Comparison of ENCODE assay signal across 1 cellular context in the genomic region with DNA sequence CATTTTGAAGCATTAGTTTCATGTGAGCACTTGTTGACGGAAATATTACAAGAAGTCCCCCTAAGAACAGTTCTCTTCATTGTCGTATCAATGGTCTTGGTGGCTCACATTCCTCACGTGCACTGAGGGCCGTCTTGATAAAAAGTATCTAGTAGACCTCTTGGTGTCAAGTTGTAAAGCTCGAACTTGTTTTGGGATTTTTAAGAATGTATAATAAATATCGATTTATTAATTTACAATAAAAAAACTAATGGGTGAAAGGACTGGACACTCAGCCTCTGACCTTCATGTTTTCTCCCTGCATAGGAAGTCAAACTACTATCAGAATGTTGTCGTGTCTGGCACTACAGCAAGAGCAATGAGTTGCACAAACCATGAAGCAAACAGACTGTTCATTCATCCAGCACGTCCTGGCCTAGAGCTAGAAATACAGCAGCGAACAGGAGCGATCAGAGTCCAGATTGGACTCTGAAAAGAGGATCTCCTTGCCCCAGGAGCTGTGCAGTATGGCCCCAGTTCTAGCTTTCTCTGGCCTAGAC.
TF ChIP-seq lines count a peak whose summit lies in the region.

No MANE protein-coding gene starts in this region.

TF ChIP-seq in HepG2, 621 proteins besides CTCF, POLR2A, EP300 and RAD21 (continued from another document and continues in another):
- TF ChIP-seq, protein P1, sequence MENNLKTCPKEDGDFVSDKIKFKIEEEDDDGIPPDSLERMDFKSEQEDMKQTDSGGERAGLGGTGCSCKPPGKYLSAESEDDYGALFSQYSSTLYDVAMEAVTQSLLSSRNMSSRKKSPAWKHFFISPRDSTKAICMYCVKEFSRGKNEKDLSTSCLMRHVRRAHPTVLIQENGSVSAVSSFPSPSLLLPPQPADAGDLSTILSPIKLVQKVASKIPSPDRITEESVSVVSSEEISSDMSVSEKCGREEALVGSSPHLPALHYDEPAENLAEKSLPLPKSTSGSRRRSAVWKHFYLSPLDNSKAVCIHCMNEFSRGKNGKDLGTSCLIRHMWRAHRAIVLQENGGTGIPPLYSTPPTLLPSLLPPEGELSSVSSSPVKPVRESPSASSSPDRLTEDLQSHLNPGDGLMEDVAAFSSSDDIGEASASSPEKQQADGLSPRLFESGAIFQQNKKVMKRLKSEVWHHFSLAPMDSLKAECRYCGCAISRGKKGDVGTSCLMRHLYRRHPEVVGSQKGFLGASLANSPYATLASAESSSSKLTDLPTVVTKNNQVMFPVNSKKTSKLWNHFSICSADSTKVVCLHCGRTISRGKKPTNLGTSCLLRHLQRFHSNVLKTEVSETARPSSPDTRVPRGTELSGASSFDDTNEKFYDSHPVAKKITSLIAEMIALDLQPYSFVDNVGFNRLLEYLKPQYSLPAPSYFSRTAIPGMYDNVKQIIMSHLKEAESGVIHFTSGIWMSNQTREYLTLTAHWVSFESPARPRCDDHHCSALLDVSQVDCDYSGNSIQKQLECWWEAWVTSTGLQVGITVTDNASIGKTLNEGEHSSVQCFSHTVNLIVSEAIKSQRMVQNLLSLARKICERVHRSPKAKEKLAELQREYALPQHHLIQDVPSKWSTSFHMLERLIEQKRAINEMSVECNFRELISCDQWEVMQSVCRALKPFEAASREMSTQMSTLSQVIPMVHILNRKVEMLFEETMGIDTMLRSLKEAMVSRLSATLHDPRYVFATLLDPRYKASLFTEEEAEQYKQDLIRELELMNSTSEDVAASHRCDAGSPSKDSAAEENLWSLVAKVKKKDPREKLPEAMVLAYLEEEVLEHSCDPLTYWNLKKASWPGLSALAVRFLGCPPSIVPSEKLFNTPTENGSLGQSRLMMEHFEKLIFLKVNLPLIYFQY (CRISPR knock-in tag; IDR thresholded peaks at IDR 0.05; ENCODE audit: borderline replicate concordance): no peak
- TF ChIP-seq ZNF207 (IDR thresholded peaks at IDR 0.05; ENCODE audit: borderline replicate concordance): no peak
- no peak for TF ChIP-seq ZSCAN30 (CRISPR knock-in tag; IDR thresholded peaks at IDR 0.05)
- no peak for TF ChIP-seq SMYD3 (CRISPR knock-in tag; IDR thresholded peaks at IDR 0.05)
- TF ChIP-seq ZNF562 (CRISPR knock-in tag; IDR thresholded peaks at IDR 0.05; ENCODE audit: borderline replicate concordance): no peak
- TF ChIP-seq STAT5B (CRISPR knock-in tag; IDR thresholded peaks at IDR 0.05): no peak
- TF ChIP-seq SMARCC2 (IDR thresholded peaks at IDR 0.05): no peak
- TF ChIP-seq, protein P2, sequence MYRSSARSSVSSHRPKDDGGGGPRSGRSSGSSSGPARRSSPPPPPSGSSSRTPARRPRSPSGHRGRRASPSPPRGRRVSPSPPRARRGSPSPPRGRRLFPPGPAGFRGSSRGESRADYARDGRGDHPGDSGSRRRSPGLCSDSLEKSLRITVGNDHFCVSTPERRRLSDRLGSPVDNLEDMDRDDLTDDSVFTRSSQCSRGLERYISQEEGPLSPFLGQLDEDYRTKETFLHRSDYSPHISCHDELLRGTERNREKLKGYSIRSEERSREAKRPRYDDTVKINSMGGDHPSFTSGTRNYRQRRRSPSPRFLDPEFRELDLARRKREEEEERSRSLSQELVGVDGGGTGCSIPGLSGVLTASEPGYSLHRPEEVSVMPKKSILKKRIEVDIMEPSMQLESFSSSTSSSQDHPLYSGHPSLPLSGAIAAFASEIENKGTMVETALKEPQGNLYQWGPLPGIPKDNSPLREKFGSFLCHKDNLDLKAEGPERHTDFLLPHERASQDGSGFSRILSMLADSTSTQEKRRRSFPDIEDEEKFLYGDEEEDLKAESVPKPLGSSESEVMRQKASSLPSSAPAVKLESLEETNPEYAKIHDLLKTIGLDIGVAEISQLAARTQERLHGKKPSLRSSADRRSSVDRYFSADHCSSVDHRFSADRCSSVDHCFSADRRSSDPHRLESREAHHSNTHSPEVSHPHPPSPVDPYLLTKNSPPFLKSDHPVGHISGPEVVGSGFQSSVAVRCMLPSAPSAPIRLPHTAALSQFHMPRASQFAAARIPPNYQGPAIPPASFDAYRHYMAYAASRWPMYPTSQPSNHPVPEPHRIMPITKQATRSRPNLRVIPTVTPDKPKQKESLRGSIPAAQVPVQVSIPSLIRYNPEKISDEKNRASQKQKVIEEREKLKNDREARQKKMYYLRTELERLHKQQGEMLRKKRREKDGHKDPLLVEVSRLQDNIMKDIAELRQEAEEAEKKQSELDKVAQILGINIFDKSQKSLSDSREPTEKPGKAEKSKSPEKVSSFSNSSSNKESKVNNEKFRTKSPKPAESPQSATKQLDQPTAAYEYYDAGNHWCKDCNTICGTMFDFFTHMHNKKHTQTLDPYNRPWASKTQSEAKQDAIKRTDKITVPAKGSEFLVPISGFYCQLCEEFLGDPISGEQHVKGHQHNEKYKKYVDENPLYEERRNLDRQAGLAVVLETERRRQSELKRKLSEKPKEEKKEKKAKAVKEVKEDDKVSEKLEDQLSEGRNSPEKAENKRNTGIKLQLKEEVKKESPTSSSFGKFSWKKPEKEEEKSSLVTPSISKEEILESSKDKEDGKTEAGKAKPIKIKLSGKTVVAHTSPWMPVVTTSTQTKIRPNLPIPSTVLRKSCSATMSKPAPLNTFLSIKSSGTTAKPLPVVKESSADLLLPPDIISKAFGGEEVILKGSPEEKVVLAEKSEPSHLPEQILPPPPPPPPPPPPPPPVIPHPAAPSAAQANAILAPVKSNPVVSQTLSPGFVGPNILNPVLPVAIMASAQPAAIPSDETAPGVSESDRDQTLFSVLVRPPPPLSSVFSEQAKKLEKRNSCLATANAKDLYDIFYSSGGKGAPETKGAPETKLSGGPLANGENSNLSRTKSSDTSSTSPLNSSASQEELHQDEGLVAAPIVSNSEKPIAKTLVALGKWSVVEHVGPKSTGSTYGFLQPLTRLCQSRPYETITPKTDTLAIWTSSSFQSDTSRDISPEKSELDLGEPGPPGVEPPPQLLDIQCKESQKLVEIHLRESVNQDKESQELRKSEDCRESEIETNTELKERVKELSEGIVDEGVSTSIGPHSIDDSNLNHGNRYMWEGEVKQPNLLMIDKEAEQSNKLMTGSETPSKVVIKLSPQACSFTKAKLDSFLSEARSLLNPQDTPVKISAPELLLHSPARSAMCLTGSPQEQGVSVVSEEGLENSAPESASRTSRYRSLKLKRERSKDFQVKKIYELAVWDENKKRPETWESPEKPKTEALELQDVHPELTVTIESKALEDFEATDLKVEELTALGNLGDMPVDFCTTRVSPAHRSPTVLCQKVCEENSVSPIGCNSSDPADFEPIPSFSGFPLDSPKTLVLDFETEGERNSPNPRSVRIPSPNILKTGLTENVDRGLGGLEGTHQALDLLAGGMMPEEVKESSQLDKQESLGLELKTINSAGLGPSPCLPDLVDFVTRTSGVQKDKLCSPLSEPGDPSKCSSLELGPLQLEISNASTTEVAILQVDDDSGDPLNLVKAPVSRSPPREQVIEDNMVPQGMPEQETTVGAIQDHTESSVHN (CRISPR knock-in tag; IDR thresholded peaks at IDR 0.05): no peak
- TF ChIP-seq NR2F2 (IDR thresholded peaks at IDR 0.05; ENCODE audit: borderline replicate concordance, low read depth): no peak
- TF ChIP-seq, protein P3, sequence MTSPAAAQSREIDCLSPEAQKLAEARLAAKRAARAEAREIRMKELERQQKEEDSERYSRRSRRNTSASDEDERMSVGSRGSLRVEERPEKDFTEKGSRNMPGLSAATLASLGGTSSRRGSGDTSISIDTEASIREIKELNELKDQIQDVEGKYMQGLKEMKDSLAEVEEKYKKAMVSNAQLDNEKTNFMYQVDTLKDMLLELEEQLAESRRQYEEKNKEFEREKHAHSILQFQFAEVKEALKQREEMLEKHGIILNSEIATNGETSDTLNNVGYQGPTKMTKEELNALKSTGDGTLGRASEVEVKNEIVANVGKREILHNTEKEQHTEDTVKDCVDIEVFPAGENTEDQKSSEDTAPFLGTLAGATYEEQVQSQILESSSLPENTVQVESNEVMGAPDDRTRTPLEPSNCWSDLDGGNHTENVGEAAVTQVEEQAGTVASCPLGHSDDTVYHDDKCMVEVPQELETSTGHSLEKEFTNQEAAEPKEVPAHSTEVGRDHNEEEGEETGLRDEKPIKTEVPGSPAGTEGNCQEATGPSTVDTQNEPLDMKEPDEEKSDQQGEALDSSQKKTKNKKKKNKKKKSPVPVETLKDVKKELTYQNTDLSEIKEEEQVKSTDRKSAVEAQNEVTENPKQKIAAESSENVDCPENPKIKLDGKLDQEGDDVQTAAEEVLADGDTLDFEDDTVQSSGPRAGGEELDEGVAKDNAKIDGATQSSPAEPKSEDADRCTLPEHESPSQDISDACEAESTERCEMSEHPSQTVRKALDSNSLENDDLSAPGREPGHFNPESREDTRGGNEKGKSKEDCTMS (CRISPR knock-in tag; conservative IDR thresholded peaks at IDR 0.05): no peak
- TF ChIP-seq ZNF253 (CRISPR knock-in tag; IDR thresholded peaks at IDR 0.05; ENCODE audit: borderline replicate concordance): no peak
- no peak for TF ChIP-seq NFATC3 (CRISPR knock-in tag; IDR thresholded peaks at IDR 0.05)
- no peak for TF ChIP-seq ZNF496 (CRISPR knock-in tag; IDR thresholded peaks at IDR 0.05; ENCODE audit: insufficient replicate concordance)
- TF ChIP-seq ZNF615 (CRISPR knock-in tag; IDR thresholded peaks at IDR 0.05; ENCODE audit: borderline replicate concordance): no peak
- no peak for TF ChIP-seq RNF2 (conservative IDR thresholded peaks at IDR 0.05; ENCODE audit: low read depth)
- TF ChIP-seq KAT2B (IDR thresholded peaks at IDR 0.05; ENCODE audit: borderline replicate concordance, low read depth, low read length): no peak
- TF ChIP-seq ZNF709 (CRISPR knock-in tag; IDR thresholded peaks at IDR 0.05): no peak
- 0 out of 2 replicates have a peak, but pooled peaks have one; percentile 18 for TF ChIP-seq GFI1 (CRISPR knock-in tag; IDR thresholded peaks at IDR 0.05; ENCODE audit: borderline replicate concordance)
- TF ChIP-seq ZFAT (CRISPR knock-in tag; conservative IDR thresholded peaks at IDR 0.05): no peak
- TF ChIP-seq ASH2L (IDR thresholded peaks at IDR 0.05; ENCODE audit: insufficient read length, low read depth, low read length): peak; percentile 27
- TF ChIP-seq ZSCAN9 (CRISPR knock-in tag; IDR thresholded peaks at IDR 0.05; ENCODE audit: borderline replicate concordance): peak; percentile 45; the same call in 1 of the 2 replicates
- TF ChIP-seq YEATS4 (CRISPR knock-in tag; IDR thresholded peaks at IDR 0.05; ENCODE audit: borderline replicate concordance): no peak
- no peak for TF ChIP-seq ZNF672 (CRISPR knock-in tag; IDR thresholded peaks at IDR 0.05)
- no peak for TF ChIP-seq ZNF776 (CRISPR knock-in tag; IDR thresholded peaks at IDR 0.05)
- TF ChIP-seq, protein P4, sequence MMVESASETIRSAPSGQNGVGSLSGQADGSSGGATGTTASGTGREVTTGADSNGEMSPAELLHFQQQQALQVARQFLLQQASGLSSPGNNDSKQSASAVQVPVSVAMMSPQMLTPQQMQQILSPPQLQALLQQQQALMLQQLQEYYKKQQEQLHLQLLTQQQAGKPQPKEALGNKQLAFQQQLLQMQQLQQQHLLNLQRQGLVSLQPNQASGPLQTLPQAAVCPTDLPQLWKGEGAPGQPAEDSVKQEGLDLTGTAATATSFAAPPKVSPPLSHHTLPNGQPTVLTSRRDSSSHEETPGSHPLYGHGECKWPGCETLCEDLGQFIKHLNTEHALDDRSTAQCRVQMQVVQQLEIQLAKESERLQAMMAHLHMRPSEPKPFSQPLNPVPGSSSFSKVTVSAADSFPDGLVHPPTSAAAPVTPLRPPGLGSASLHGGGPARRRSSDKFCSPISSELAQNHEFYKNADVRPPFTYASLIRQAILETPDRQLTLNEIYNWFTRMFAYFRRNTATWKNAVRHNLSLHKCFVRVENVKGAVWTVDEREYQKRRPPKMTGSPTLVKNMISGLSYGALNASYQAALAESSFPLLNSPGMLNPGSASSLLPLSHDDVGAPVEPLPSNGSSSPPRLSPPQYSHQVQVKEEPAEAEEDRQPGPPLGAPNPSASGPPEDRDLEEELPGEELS (CRISPR knock-in tag; IDR thresholded peaks at IDR 0.05): peak; percentile 72
- TF ChIP-seq HES4 (CRISPR knock-in tag; IDR thresholded peaks at IDR 0.05; ENCODE audit: borderline replicate concordance): no peak
- TF ChIP-seq ZNF224 (CRISPR knock-in tag; IDR thresholded peaks at IDR 0.05): no peak
- no peak for TF ChIP-seq ZNF558 (CRISPR knock-in tag; IDR thresholded peaks at IDR 0.05; ENCODE audit: borderline replicate concordance)
- TF ChIP-seq, protein P5, sequence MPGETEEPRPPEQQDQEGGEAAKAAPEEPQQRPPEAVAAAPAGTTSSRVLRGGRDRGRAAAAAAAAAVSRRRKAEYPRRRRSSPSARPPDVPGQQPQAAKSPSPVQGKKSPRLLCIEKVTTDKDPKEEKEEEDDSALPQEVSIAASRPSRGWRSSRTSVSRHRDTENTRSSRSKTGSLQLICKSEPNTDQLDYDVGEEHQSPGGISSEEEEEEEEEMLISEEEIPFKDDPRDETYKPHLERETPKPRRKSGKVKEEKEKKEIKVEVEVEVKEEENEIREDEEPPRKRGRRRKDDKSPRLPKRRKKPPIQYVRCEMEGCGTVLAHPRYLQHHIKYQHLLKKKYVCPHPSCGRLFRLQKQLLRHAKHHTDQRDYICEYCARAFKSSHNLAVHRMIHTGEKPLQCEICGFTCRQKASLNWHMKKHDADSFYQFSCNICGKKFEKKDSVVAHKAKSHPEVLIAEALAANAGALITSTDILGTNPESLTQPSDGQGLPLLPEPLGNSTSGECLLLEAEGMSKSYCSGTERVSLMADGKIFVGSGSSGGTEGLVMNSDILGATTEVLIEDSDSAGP (CRISPR knock-in tag; IDR thresholded peaks at IDR 0.05; ENCODE audit: borderline replicate concordance): no peak
- TF ChIP-seq AHR (CRISPR knock-in tag; IDR thresholded peaks at IDR 0.05): no peak
- TF ChIP-seq ZNF816 (CRISPR knock-in tag; IDR thresholded peaks at IDR 0.05; ENCODE audit: borderline replicate concordance): no peak
- TF ChIP-seq ZNF841 (CRISPR knock-in tag; IDR thresholded peaks at IDR 0.05; ENCODE audit: borderline replicate concordance): no peak
- TF ChIP-seq RCOR2 (CRISPR knock-in tag; IDR thresholded peaks at IDR 0.05): peak; percentile 35; the same call in 1 of the 2 replicates
- no peak for TF ChIP-seq ZFP90 (CRISPR knock-in tag; IDR thresholded peaks at IDR 0.05; ENCODE audit: borderline replicate concordance)
- TF ChIP-seq, protein P6, sequence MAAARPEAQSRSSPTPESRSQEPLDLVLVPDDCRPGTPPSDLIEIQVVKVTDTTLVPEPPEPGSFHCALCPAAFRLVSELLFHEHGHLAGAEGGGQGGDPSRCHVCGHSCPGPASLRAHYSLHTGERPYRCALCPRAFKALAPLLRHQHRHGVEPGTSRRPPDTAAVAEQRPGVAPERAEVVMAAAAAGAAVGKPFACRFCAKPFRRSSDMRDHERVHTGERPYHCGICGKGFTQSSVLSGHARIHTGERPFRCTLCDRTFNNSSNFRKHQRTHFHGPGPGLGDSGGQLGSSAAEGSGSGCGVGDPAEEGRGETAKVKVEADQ (CRISPR knock-in tag; IDR thresholded peaks at IDR 0.05; ENCODE audit: borderline replicate concordance): no peak
- TF ChIP-seq KLF11 (CRISPR knock-in tag; IDR thresholded peaks at IDR 0.05): 0 out of 2 replicates have a peak, but pooled peaks have one; percentile 20
- TF ChIP-seq, protein P7, sequence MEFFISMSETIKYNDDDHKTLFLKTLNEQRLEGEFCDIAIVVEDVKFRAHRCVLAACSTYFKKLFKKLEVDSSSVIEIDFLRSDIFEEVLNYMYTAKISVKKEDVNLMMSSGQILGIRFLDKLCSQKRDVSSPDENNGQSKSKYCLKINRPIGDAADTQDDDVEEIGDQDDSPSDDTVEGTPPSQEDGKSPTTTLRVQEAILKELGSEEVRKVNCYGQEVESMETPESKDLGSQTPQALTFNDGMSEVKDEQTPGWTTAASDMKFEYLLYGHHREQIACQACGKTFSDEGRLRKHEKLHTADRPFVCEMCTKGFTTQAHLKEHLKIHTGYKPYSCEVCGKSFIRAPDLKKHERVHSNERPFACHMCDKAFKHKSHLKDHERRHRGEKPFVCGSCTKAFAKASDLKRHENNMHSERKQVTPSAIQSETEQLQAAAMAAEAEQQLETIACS (CRISPR knock-in tag; IDR thresholded peaks at IDR 0.05): no peak
- peak; percentile 82 for TF ChIP-seq FOXO1 (CRISPR knock-in tag; IDR thresholded peaks at IDR 0.05)
- TF ChIP-seq SIN3B (IDR thresholded peaks at IDR 0.05; ENCODE audit: low read length): no peak
- TF ChIP-seq CHD2 (IDR thresholded peaks at IDR 0.05; ENCODE audit: low read depth, low read length): no peak
- no peak for TF ChIP-seq MLLT10 (CRISPR knock-in tag; IDR thresholded peaks at IDR 0.05)
- TF ChIP-seq MEF2D (CRISPR knock-in tag; IDR thresholded peaks at IDR 0.05): no peak
